Comparison of ENCODE assay signal across 8 cellular contexts in the genomic region with DNA sequence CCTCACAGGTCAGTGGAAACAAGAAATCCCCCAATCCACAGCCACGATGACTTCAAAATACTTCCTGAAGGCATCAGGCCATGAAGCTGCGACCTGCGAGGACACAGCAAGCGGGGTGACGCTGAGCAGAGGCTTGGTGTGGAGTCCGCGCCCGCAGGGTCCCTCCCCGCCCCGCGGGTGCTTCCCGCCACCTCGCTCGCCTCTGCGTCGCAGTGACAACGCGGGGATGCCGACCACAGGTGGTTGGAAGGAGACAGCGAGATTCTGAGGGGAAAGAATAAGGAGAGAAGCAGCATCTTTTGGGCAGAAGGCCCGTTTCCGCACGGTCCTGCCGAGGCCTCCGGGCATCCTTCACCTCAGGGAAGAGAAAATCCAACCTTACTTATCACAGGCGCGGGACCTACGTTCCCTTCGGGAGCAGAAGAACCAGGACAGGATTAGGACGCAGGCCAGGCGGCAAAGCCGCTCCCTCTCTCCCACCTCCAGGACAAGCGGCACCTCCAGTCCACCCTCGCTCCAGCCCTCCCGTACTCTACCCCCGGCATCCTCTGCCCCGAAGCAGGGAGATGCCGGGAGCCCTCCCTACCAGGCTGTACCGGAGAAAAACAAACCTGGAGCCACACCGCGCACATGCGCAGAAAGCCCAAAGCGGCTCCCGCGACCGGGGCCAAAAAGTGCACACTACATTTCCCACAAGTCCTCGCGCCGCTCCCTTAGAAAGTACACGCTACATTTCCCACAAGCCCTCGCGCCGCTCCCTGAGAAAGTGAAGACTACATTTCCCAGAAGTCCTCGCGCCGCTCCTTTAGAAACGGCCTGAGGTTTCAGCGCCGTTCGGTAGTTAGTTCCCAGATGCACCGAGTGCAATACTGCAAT.
DNase-seq lines count a peak whose midpoint lies in the region; ATAC-seq and TF ChIP-seq lines count a peak whose summit lies in the region.

No MANE protein-coding gene starts in this region.

- H3K9ac ChIP-seq in KMS-11 (peak overlapping the region; percentile 65; the same call in 1 of the 2 replicates), muscle layer of colon (ENCODE audit: low read length) (peak overlapping the region; percentile 42)

- H3K36me3 Mint-ChIP-seq in activated T-cell treated with anti-CD3 and anti-CD28 coated beads, Interleukin-2, amount 50 U/mL, for 72 hours (ENCODE audit: insufficient read depth in 2 of 2): peaks cover 15 to 30% of the 10 kb centered on the region in 2 donors

- DNase-seq in DMS79 (lab: John Stamatoyannopoulos, UW) (peak; percentile 82), Panc1 (ENCODE audit: low read depth, low spot score) (peak; percentile 90), esophagus muscularis mucosa (ENCODE audit: extremely low spot score) (peak; percentile 99)
- DNase-seq in activated T-cell treated with anti-CD3 and anti-CD28 coated beads, Interleukin-2, amount 50 U/mL, for 72 hours: peak; percentile 93 to 95
- peak; percentile 86 to 92 for DNase-seq in stimulated activated CD8-positive, alpha-beta memory T cell treated with anti-CD3 and anti-CD28 coated beads, Interleukin-7, amount 100 ng/mL, for 1 hour (ENCODE audit: low read depth in 2 of 2)

- in situ Hi-C loops in Panc1 (cut with HindIII; ENCODE audit: low pct_unique_long_range_greater_than_20kb, low sequenced_read_pairs): no loop called here

- CTCF ChIA-PET in Panc1 (lab: Charles Lee): no interaction called here

- TF ChIP-seq CTCF in KMS-11 (conservative IDR thresholded peaks at IDR 0.05; ENCODE audit: low read depth, low read length) (no peak), Panc1 (IDR thresholded peaks at IDR 0.05) (no peak), esophagus muscularis mucosa (IDR thresholded peaks at IDR 0.05) (peak in 1 of 3 experiments; percentile 18)

- peak overlapping the region; percentile 28 for H3K4me3 ChIP-seq in KMS-11 (IDR thresholded peaks at IDR 0.05; ENCODE audit: insufficient read depth, low read depth, low read length)
- H3K4me3 ChIP-seq in Panc1 (ENCODE audit: low read depth in 2 of 2, low read length in 2 of 2): peak overlapping the region; percentile 57 to 94
- peak overlapping the region; percentile 79 to 86 (median 82) for H3K4me3 ChIP-seq in esophagus muscularis mucosa
- peak overlapping the region; percentile 79 to 96 for H3K4me3 ChIP-seq in muscle layer of colon (ENCODE audit: low read depth in 1 of 2, low read length in 2 of 2)

- WGBS in esophagus muscularis mucosa: under 1% methylated on average over 50 of the region's 61 CpGs

- POLR2A ChIA-PET in Panc1 (lab: Charles Lee): no interaction called here

- TF ChIP-seq EP300 in esophagus muscularis mucosa (IDR thresholded peaks at IDR 0.05): no peak

- H3K27me3 ChIP-seq in KMS-11 (ENCODE audit: insufficient read depth, low read depth): no peaks in the 10 kb centered on the region
- no peaks in the 10 kb centered on the region; the same call in 1 of the 2 replicates for H3K27me3 ChIP-seq in Panc1 (ENCODE audit: control insufficient read depth, insufficient read depth, low read length)
- no peaks in the 10 kb centered on the region for H3K27me3 ChIP-seq in esophagus muscularis mucosa
- no peaks in the 10 kb centered on the region for H3K27me3 ChIP-seq in muscle layer of colon (ENCODE audit: control insufficient read depth in 1 of 2, insufficient read depth in 2 of 2, low read length in 2 of 2)

- H3K4me3 Mint-ChIP-seq in activated T-cell treated with anti-CD3 and anti-CD28 coated beads, Interleukin-2, amount 50 U/mL, for 72 hours: peak overlapping the region; percentile 92 to 99

- intact Hi-C loops in Panc1 (cut with micrococcal nuclease; ENCODE audit: unreplicated experiment): loop anchor here (5.0 to 10.0 kb wide), 2 partner anchors 82 to 555 kb away; a partner anchor contains a TSS
- intact Hi-C loops in esophagus muscularis mucosa (cut with DNase I): loop anchor here (5.0 kb wide), 2 partner anchors 85 to 230 kb away; a partner anchor contains a TSS

- peak overlapping the region; percentile 94 for H3K27ac Mint-ChIP-seq in activated T-cell treated with anti-CD3 and anti-CD28 coated beads, Interleukin-2, amount 50 U/mL, for 72 hours

- BruUV-seq in Panc1 (replicated peaks; lab: Mats Ljungman, UMichigan): TSS peak; percentile 75

- peak overlapping the region; percentile 83 for H2AFZ ChIP-seq in KMS-11 (ENCODE audit: low read depth)

- no peaks in the 10 kb centered on the region; the same call in 1 of the 2 replicates for H3K9me3 ChIP-seq in Panc1 (ENCODE audit: control insufficient read depth, insufficient read depth, low read depth, low read length)
- no peaks in the 10 kb centered on the region for H3K9me3 ChIP-seq in esophagus muscularis mucosa
- H3K9me3 ChIP-seq in muscle layer of colon (ENCODE audit: low read length): no peaks in the 10 kb centered on the region

- H3K4me2 ChIP-seq in KMS-11: peak overlapping the region; percentile 82

- ATAC-seq in GM21786 (IDR thresholded peaks at IDR 0.05; ENCODE audit: unreplicated experiment) (peak; percentile 93), Panc1 (peak; percentile 96)
- ATAC-seq in activated T-cell treated with anti-CD3 and anti-CD28 coated beads, Interleukin-2, amount 50 U/mL, for 72 hours (replicated peaks in 1 of 2): peak; percentile 94

- TF ChIP-seq POLR2A in esophagus muscularis mucosa (IDR thresholded peaks at IDR 0.05; ENCODE audit: low read depth): no peak

- H3K4me1 ChIP-seq in KMS-11 (ENCODE audit: low read depth, poor library complexity, severe bottlenecking) (peaks cover 4% of the 10 kb centered on the region), Panc1 (ENCODE audit: control insufficient read depth, insufficient read depth, low read length) (0 out of 2 replicates have a peak, but pooled peaks cover 6% of the 10 kb centered on the region), esophagus muscularis mucosa (peaks cover 10 to 26% (median 25%) of the 10 kb centered on the region in 4 donors), muscle layer of colon (ENCODE audit: insufficient read depth, low read length) (peaks cover 16% of the 10 kb centered on the region)

- peaks cover 12% of the 10 kb centered on the region; the same call in 1 of the 2 replicates for H3K79me2 ChIP-seq in KMS-11 (ENCODE audit: insufficient read depth, low read depth)

- peaks cover 46% of the 10 kb centered on the region for H3K4me1 Mint-ChIP-seq in activated T-cell treated with anti-CD3 and anti-CD28 coated beads, Interleukin-2, amount 50 U/mL, for 72 hours (ENCODE audit: low read depth)

- H4K20me1 ChIP-seq in KMS-11 (ENCODE audit: insufficient read depth): no peaks in the 10 kb centered on the region

- peaks cover 0 to 3% of the 10 kb centered on the region in 2 donors for H3K9me3 Mint-ChIP-seq in activated T-cell treated with anti-CD3 and anti-CD28 coated beads, Interleukin-2, amount 50 U/mL, for 72 hours

- peak overlapping the region; percentile 44 for H3K27ac ChIP-seq in KMS-11
- peak overlapping the region; percentile 82 for H3K27ac ChIP-seq in Panc1 (ENCODE audit: low read length)
- peak overlapping the region; percentile 81 to 83 (median 82) for H3K27ac ChIP-seq in esophagus muscularis mucosa (replicated peaks in 1 of 4)
- peak overlapping the region; percentile 49 for H3K27ac ChIP-seq in muscle layer of colon (ENCODE audit: low read depth, low read length)

- no peaks in the 10 kb centered on the region for H3K27me3 Mint-ChIP-seq in activated T-cell treated with anti-CD3 and anti-CD28 coated beads, Interleukin-2, amount 50 U/mL, for 72 hours (ENCODE audit: low read depth)

- H3K36me3 ChIP-seq in KMS-11 (ENCODE audit: insufficient read depth): no peaks in the 10 kb centered on the region
- H3K36me3 ChIP-seq in Panc1 (ENCODE audit: control insufficient read depth, insufficient read depth, low read length): no peaks in the 10 kb centered on the region
- H3K36me3 ChIP-seq in esophagus muscularis mucosa: peaks cover 0 to 17% (median 0%) of the 10 kb centered on the region in 4 donors
- no peaks in the 10 kb centered on the region for H3K36me3 ChIP-seq in muscle layer of colon (ENCODE audit: insufficient read depth, low read length)

Comparison
In these comparisons a context has a peak if more than half of its experiments do, and no peak if none do; other contexts are left out.
1. Peak in every context shown above with its lines: DNase-seq, ATAC-seq, H3K4me3 ChIP-seq and H3K27ac ChIP-seq.
2. H3K4me3 ChIP-seq: peak in every context shown above with its lines; median percentile 88 in muscle layer of colon; 82 in esophagus muscularis mucosa; 76 in Panc1; 28 in KMS-11.